In the genomic region with DNA sequence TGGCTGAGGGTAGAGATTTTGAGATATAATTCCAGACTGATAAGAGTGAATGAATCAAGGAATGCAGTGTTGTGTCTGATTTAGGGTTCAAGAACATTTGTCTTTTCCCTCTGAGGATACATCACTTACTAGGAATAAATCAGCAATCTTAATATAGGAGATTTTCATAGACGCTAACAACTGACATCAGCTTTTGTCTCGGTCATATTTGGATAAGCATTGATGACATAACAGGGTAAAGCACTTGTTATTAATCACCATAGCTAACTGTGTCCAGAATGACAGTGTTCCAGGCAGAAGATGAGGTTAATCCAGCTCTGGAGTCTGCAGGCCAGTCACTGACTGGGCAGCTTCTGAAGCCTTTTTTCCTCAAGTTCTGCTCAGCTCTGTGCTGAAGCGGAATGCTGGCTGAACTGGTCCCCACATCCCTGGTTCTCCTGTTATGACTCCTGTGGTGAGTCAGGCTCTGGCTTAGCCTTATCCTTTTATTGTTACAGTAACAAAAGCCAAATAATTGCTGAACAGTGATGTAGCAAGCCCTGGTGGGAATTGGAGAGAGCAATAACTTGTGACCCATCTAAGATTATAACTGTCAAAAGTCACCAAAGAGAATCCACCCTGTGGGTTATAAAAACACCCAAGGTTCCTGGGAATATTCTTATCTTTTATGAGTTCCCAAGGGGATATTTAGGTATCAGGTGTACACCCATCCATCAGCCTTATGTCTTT, we compare ENCODE assay signal across 8 cellular contexts. TPM values are rescaled to one million over a fixed set of nuclear protein-coding genes. Genes with fewer than 3 reads are reported as not detected.
DNase-seq lines count a peak whose midpoint lies in the region; ATAC-seq, FAIRE-seq and TF ChIP-seq lines count a peak whose summit lies in the region.

No MANE protein-coding gene starts in this region.

- FAIRE-seq in astrocyte (lab: Jason Lieb, UNC) (no peak), kidney (lab: Jason Lieb, UNC) (no peak)

- H3K4me1 Mint-ChIP-seq in CD8-positive, alpha-beta memory T cell: peaks cover 24 to 34% (median 26%) of the 10 kb centered on the region in 3 donors
- H3K4me1 Mint-ChIP-seq in astrocyte (ENCODE audit: low read depth, unreplicated experiment): peaks cover 50% of the 10 kb centered on the region
- H3K4me1 Mint-ChIP-seq in stimulated activated naive CD8-positive, alpha-beta T cell treated with anti-CD3 and anti-CD28 coated beads, Interleukin-15, Interleukin-2, amounts not matched to agents 100 ng/mL and 50 ng/mL, for 24 hours (ENCODE audit: low read depth): peaks cover 48% of the 10 kb centered on the region

- H3K27me3 Mint-ChIP-seq in CD8-positive, alpha-beta memory T cell: no peaks in the 10 kb centered on the region
- H3K27me3 Mint-ChIP-seq in astrocyte (ENCODE audit: low read depth, unreplicated experiment): no peaks in the 10 kb centered on the region
- no peaks in the 10 kb centered on the region for H3K27me3 Mint-ChIP-seq in stimulated activated naive CD8-positive, alpha-beta T cell treated with anti-CD3 and anti-CD28 coated beads, Interleukin-15, Interleukin-2, amounts not matched to agents 100 ng/mL and 50 ng/mL, for 24 hours

- no peaks in the 10 kb centered on the region for H3K36me3 Mint-ChIP-seq in CD8-positive, alpha-beta memory T cell
- H3K36me3 Mint-ChIP-seq in astrocyte (ENCODE audit: low read depth, unreplicated experiment): no peaks in the 10 kb centered on the region
- no peaks in the 10 kb centered on the region for H3K36me3 Mint-ChIP-seq in stimulated activated naive CD8-positive, alpha-beta T cell treated with anti-CD3 and anti-CD28 coated beads, Interleukin-15, Interleukin-2, amounts not matched to agents 100 ng/mL and 50 ng/mL, for 24 hours (ENCODE audit: low read depth)

- H3K4me2 ChIP-seq in astrocyte (ENCODE audit: low read length): peak overlapping the region; percentile 73

- no peak overlapping the region for H3K4me3 ChIP-seq in CD8-positive, alpha-beta memory T cell (ENCODE audit: low read length)
- H3K4me3 ChIP-seq in astrocyte (ENCODE audit: insufficient read depth, low read depth, low read length) (peak overlapping the region; percentile 21), kidney (ENCODE audit: low read length in 2 of 2) (peak overlapping the region in 1 of 2 donors; percentile 46)

- no peaks in the 10 kb centered on the region for H4K20me1 ChIP-seq in astrocyte (ENCODE audit: insufficient read depth, low read length)

- no peaks in the 10 kb centered on the region for H3K36me3 ChIP-seq in CD8-positive, alpha-beta memory T cell (ENCODE audit: insufficient read depth, low read length)
- no peaks in the 10 kb centered on the region for H3K36me3 ChIP-seq in astrocyte (ENCODE audit: insufficient read depth, low read length)
- H3K36me3 ChIP-seq in kidney (ENCODE audit: control insufficient read depth in 1 of 2, insufficient read depth in 2 of 2, low read length in 2 of 2): no peaks in the 10 kb centered on the region

- H3K27ac ChIP-seq in CD8-positive, alpha-beta memory T cell (ENCODE audit: low read depth, low read length): no peak overlapping the region
- peak overlapping the region; percentile 94 for H3K27ac ChIP-seq in astrocyte (ENCODE audit: low read depth, low read length)
- peak overlapping the region; percentile 78 to 85 for H3K27ac ChIP-seq in kidney (ENCODE audit: low read depth in 2 of 2, low read length in 2 of 2)

- H3K4me1 ChIP-seq in CD8-positive, alpha-beta memory T cell (ENCODE audit: insufficient read depth, low read length): peaks cover 25% of the 10 kb centered on the region
- H3K4me1 ChIP-seq in astrocyte (ENCODE audit: insufficient read depth, low read length) (peaks cover 44% of the 10 kb centered on the region), kidney (ENCODE audit: control insufficient read depth in 1 of 2, insufficient read depth in 1 of 2, low read depth in 1 of 2, low read length in 2 of 2) (peaks cover 53 to 68% of the 10 kb centered on the region in 2 donors)

- intact Hi-C loops in kidney (cut with DNase I): no loop called here

- peak overlapping the region; percentile 84 for H3K9ac ChIP-seq in astrocyte (ENCODE audit: low read length)
- H3K9ac ChIP-seq in kidney (ENCODE audit: low read length in 2 of 2): peak overlapping the region in 1 of 2 donors; percentile 42

- peak overlapping the region in 6 of 7 donors; percentile 4 to 63 (median 36) for H3K4me3 Mint-ChIP-seq in CD8-positive, alpha-beta memory T cell
- H3K4me3 Mint-ChIP-seq in astrocyte (ENCODE audit: unreplicated experiment): peak overlapping the region; percentile 1
- peak overlapping the region; percentile 73 for H3K4me3 Mint-ChIP-seq in stimulated activated naive CD8-positive, alpha-beta T cell treated with anti-CD3 and anti-CD28 coated beads, Interleukin-15, Interleukin-2, amounts not matched to agents 100 ng/mL and 50 ng/mL, for 24 hours

- H3K79me2 ChIP-seq in astrocyte (ENCODE audit: insufficient read depth, low read length): peaks cover 54% of the 10 kb centered on the region

- POLR2A ChIA-PET in CD8-positive, alpha-beta memory T cell (lab: Charles Lee): no interaction called here

- H3K9me3 Mint-ChIP-seq in CD8-positive, alpha-beta memory T cell: no peaks in the 10 kb centered on the region
- no peaks in the 10 kb centered on the region for H3K9me3 Mint-ChIP-seq in astrocyte (ENCODE audit: unreplicated experiment)
- H3K9me3 Mint-ChIP-seq in stimulated activated naive CD8-positive, alpha-beta T cell treated with anti-CD3 and anti-CD28 coated beads, Interleukin-15, Interleukin-2, amounts not matched to agents 100 ng/mL and 50 ng/mL, for 24 hours: no peaks in the 10 kb centered on the region

- CTCF ChIA-PET in CD8-positive, alpha-beta memory T cell (lab: Charles Lee): no interaction called here

- ATAC-seq in HG03342 (IDR thresholded peaks at IDR 0.05; ENCODE audit: unreplicated experiment) (peak; percentile 21), HG02763 (IDR thresholded peaks at IDR 0.05; ENCODE audit: unreplicated experiment) (no peak), GM18511 (IDR thresholded peaks at IDR 0.05; ENCODE audit: unreplicated experiment) (no peak)

- peak overlapping the region in 5 of 8 donors; percentile 12 to 83 (median 59) for H3K27ac Mint-ChIP-seq in CD8-positive, alpha-beta memory T cell
- peak overlapping the region; percentile 73 for H3K27ac Mint-ChIP-seq in astrocyte (ENCODE audit: unreplicated experiment)
- H3K27ac Mint-ChIP-seq in stimulated activated naive CD8-positive, alpha-beta T cell treated with anti-CD3 and anti-CD28 coated beads, Interleukin-15, Interleukin-2, amounts not matched to agents 100 ng/mL and 50 ng/mL, for 24 hours: peak overlapping the region; percentile 91

- TF ChIP-seq CTCF in astrocyte (IDR thresholded peaks at IDR 0.05; ENCODE audit: insufficient read depth, low read depth, low read length): no peak
- no peak for TF ChIP-seq CTCF in kidney (IDR thresholded peaks at IDR 0.05; ENCODE audit: borderline replicate concordance, extremely low read depth, insufficient read depth)

- no peak for DNase-seq in CD8-positive, alpha-beta memory T cell
- DNase-seq in astrocyte (ENCODE audit: low read depth) (peak; percentile 100), kidney (peak; percentile 80), retina (no peak)

- H3K9me3 ChIP-seq in CD8-positive, alpha-beta memory T cell (ENCODE audit: low read length): no peaks in the 10 kb centered on the region
- H3K9me3 ChIP-seq in astrocyte (ENCODE audit: insufficient read depth, low read depth, low read length): no peaks in the 10 kb centered on the region
- no peaks in the 10 kb centered on the region for H3K9me3 ChIP-seq in kidney (ENCODE audit: control insufficient read depth in 1 of 2, low read length in 2 of 2)

- H2AFZ ChIP-seq in astrocyte (ENCODE audit: low read depth, low read length): no peak overlapping the region

- H3K27me3 ChIP-seq in CD8-positive, alpha-beta memory T cell (ENCODE audit: insufficient read depth, low read length, poor library complexity, severe bottlenecking): no peaks in the 10 kb centered on the region
- H3K27me3 ChIP-seq in astrocyte (ENCODE audit: insufficient read depth, low read length): no peaks in the 10 kb centered on the region

RNA-seq across cellular contexts. Expression of gene FNIP2, which starts 41.8 kb away (rescaled TPM):
- total RNA-seq in CD8-positive, alpha-beta memory T cell: 10 to 100 TPM; 11.7 to 13.3 TPM
- polyA plus RNA-seq in CD8-positive, alpha-beta memory T cell: 5.1 TPM
- total RNA-seq in astrocyte: 18.4 and 18.5 TPM in 2 replicates
- total RNA-seq in kidney: 65.1 TPM
- 13.2 TPM for polyA plus RNA-seq in kidney (ENCODE audit: insufficient read depth, low read depth, low replicate concordance)

Comparison
In these comparisons a context has a peak if more than half of its experiments do, and no peak if none do; other contexts are left out.
1. DNase-seq: peak in astrocyte (single experiment) and kidney (single experiment); none in CD8-positive, alpha-beta memory T cell (0 of 5) and retina (single experiment).
2. H3K4me3 Mint-ChIP-seq: peak in every context shown above with its lines; median percentile 73 in stimulated activated naive CD8-positive, alpha-beta T cell treated with anti-CD3 and anti-CD28 coated beads, Interleukin-15, Interleukin-2, amounts not matched to agents 100 ng/mL and 50 ng/mL, for 24 hours; 36 in CD8-positive, alpha-beta memory T cell; 1 in astrocyte.
3. Peak in every context shown above with its lines, with median percentiles within 50 percentile points of each other: H3K27ac Mint-ChIP-seq.